In genomic region chr5:95379133-95379532, GRCh38 we compare ENCODE assay signal across 34 cellular contexts. TPM values are rescaled to one million over a fixed set of nuclear protein-coding genes. Genes with fewer than 3 reads are reported as not detected.
"Had no signal": no experiment of that assay in that cellular context is flagged by ENCODE, and none has a peak within 500 bp of the region (broad histone marks: within the 10 kb centered on the region; RNA-seq: fewer than 3 reads in every experiment).

No MANE protein-coding gene starts in this region.

- H3K4me3 ChIP-seq: pancreas, prostate gland, right atrium auricular region, skin epidermis, smooth muscle cell, spleen, suprapubic skin, thoracic aorta, thyroid gland, tibial nerve, upper lobe of left lung, vagina had no signal

- FAIRE-seq: pancreas, urothelium cell line had no signal

- H3K4me1 ChIP-seq: pancreas, prostate gland, right atrium auricular region, spleen, suprapubic skin, thyroid gland, tibial nerve, upper lobe of left lung, vagina had no signal

- H3K4me2 ChIP-seq: smooth muscle cell had no signal

- H3K27ac ChIP-seq: neutrophil, pancreas, prostate gland, right atrium auricular region, skin epidermis, spleen, suprapubic skin, thoracic aorta, thyroid gland, tibial nerve, upper lobe of left lung, vagina had no signal

- H3K36me3 ChIP-seq: neutrophil, pancreas, prostate gland, right atrium auricular region, spleen, suprapubic skin, thoracic aorta, thyroid gland, tibial nerve, upper lobe of left lung, vagina had no signal

- H3K9me3 Mint-ChIP-seq: naive thymus-derived CD8-positive, alpha-beta T cell had no signal

- H3K27me3 ChIP-seq: neutrophil, right atrium auricular region, spleen, suprapubic skin, thyroid gland, tibial nerve, upper lobe of left lung, vagina had no signal

- H3K9me3 ChIP-seq: neutrophil, pancreas, prostate gland, suprapubic skin, thoracic aorta, thyroid gland, vagina had no signal

- H3K27ac Mint-ChIP-seq: natural killer cell treated with Interleukin-12 subunit alpha and Interleukin-12 subunit beta and Interleukin-15 and Interleukin-18, amount 100 ng/mL, for 72 hours; stimulated activated memory B cell treated with anti-CD40 and anti-IgM and Interleukin-4, amounts not matched to agents 10 μg/mL and 1 μg/mL and 100 μg/mL, for 72 hours; stimulated activated naive CD8-positive, alpha-beta T cell treated with anti-CD3 and anti-CD28 coated beads, Interleukin-15, amount 100 ng/mL, for 72 hours had no signal

- H3K27me3 Mint-ChIP-seq: stimulated activated naive CD8-positive, alpha-beta T cell treated with anti-CD3 and anti-CD28 coated beads, Interleukin-15, amount 100 ng/mL, for 72 hours had no signal

- H3K36me3 Mint-ChIP-seq: naive thymus-derived CD8-positive, alpha-beta T cell; natural killer cell treated with Interleukin-12 subunit alpha and Interleukin-12 subunit beta and Interleukin-15 and Interleukin-18, amount 100 ng/mL, for 72 hours; stimulated activated memory B cell treated with anti-CD40 and anti-IgM and Interleukin-4, amounts not matched to agents 10 μg/mL and 1 μg/mL and 100 μg/mL, for 72 hours had no signal

- H3K4me3 Mint-ChIP-seq: natural killer cell treated with Interleukin-12 subunit alpha and Interleukin-12 subunit beta and Interleukin-15 and Interleukin-18, amount 100 ng/mL, for 72 hours; nephron progenitor cell; neural crest cell; stimulated activated memory B cell treated with anti-CD40 and anti-IgM and Interleukin-4, amounts not matched to agents 10 μg/mL and 1 μg/mL and 100 μg/mL, for 72 hours; stimulated activated naive CD8-positive, alpha-beta T cell treated with anti-CD3 and anti-CD28 coated beads, Interleukin-15, amount 100 ng/mL, for 72 hours had no signal

- ATAC-seq: naive thymus-derived CD8-positive, alpha-beta T cell; natural killer cell treated with Interleukin-12 subunit alpha and Interleukin-12 subunit beta and Interleukin-15 and Interleukin-18, amount 100 ng/mL, for 72 hours; pancreas; sciatic nerve; stimulated activated memory B cell treated with anti-CD40 and anti-IgM and Interleukin-4, amounts not matched to agents 10 μg/mL and 1 μg/mL and 100 μg/mL, for 72 hours; stimulated activated naive CD8-positive, alpha-beta T cell treated with anti-CD3 and anti-CD28 coated beads, Interleukin-15, amount 100 ng/mL, for 72 hours; stimulated activated naive CD8-positive, alpha-beta T cell treated with anti-CD3 and anti-CD28 coated beads, Interleukin-15, Interleukin-2, amounts not matched to agents 100 U/mL and 50 U/mL, for 24 hours had no signal

- DNase-seq: naive thymus-derived CD8-positive, alpha-beta T cell; nephron progenitor cell; nucleus accumbens; pancreas; retina; spleen; stimulated activated CD4-positive, alpha-beta T cell treated with anti-CD3 and anti-CD28 coated beads, Interleukin-12 subunit alpha, Interleukin-12 subunit beta, amount 100 ng/mL, for 4 hours; stimulated activated CD4-positive, alpha-beta T cell treated with anti-CD3 and anti-CD28 coated beads, Interleukin-1b, Interleukin-23, amount 100 ng/mL, for 48 hours; stimulated activated CD4-positive, alpha-beta T cell treated with anti-CD3 and anti-CD28 coated beads, Interleukin-4, amount 100 ng/mL, for 1 hour; stimulated activated CD4-positive, alpha-beta T cell treated with anti-CD3 and anti-CD28 coated beads, Interleukin-4, amount 100 ng/mL, for 4 hours; stimulated activated CD8-positive, alpha-beta memory T cell treated with anti-CD3 and anti-CD28 coated beads, Interleukin-4, amount 100 ng/mL, for 48 hours; stimulated activated naive CD4-positive, alpha-beta T cell; stimulated activated naive CD8-positive, alpha-beta T cell treated with anti-CD3 and anti-CD28 coated beads, Interleukin-15, amount 100 ng/mL, for 72 hours; stimulated activated naive CD8-positive, alpha-beta T cell treated with anti-CD3 and anti-CD28 coated beads, Interleukin-15, Interleukin-2, amounts not matched to agents 100 U/mL and 50 U/mL, for 24 hours; substantia nigra; thyroid gland; trophoblast cell; upper lobe of left lung had no signal

- H3K4me1 Mint-ChIP-seq: neural crest cell had no signal

RNA-seq across cellular contexts. Expression of gene FAM81B, which starts 12.0 kb away (rescaled TPM):
- total RNA-seq: naive thymus-derived CD8-positive, alpha-beta T cell; natural killer cell treated with Interleukin-12 subunit alpha and Interleukin-12 subunit beta and Interleukin-15 and Interleukin-18, amount 100 ng/mL, for 72 hours; neural crest cell; osteocyte; posterior vena cava; sciatic nerve; smooth muscle cell; spleen; suprapubic skin; thoracic aorta; tibial nerve; vagina had no signal
- polyA plus RNA-seq: naive thymus-derived CD8-positive, alpha-beta T cell; smooth muscle cell had no signal
